Comparison of ENCODE assay signal across 8 cellular contexts in the genomic region with DNA sequence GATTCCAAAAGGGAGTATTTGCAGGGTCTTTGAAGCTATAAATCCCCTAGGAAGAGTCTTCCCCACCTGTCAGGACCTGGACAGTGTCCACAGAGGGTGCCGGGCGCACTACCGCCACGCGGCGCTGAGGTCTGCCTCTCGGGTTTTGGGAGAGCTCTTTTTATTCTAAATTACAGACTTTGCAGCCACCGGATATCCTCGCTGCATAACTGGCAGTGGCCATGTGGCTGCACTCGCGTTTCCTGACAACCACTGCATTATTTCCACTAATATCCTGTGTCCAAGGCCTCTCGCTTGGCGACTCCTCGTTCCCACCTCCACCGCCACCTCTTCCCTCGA. TPM values are rescaled to one million over a fixed set of nuclear protein-coding genes. Genes with fewer than 3 reads are reported as not detected.
DNase-seq lines count a peak whose midpoint lies in the region; ATAC-seq and TF ChIP-seq lines count a peak whose summit lies in the region.

No MANE protein-coding gene starts in this region.

- peak; percentile 1 to 7 for ATAC-seq in activated T-cell treated with anti-CD3 and anti-CD28 coated beads, Interleukin-2, amount 50 U/mL, for 4 hours
- peak; percentile 11 for ATAC-seq in HG02973 (IDR thresholded peaks at IDR 0.05; ENCODE audit: unreplicated experiment)
- no peak for ATAC-seq in central memory CD8-positive, alpha-beta T cell (replicated peaks; ENCODE audit: extremely low read depth, poor library complexity, severe bottlenecking)

- peak overlapping the region; percentile 85 for H3K4me3 Mint-ChIP-seq in activated T-cell treated with anti-CD3 and anti-CD28 coated beads, Interleukin-2, amount 50 U/mL, for 4 hours
- peak overlapping the region; percentile 96 for H3K4me3 Mint-ChIP-seq in central memory CD8-positive, alpha-beta T cell

- peak overlapping the region; percentile 55 for H3K27ac Mint-ChIP-seq in central memory CD8-positive, alpha-beta T cell (ENCODE audit: low read depth)

- H3K36me3 Mint-ChIP-seq in activated T-cell treated with anti-CD3 and anti-CD28 coated beads, Interleukin-2, amount 50 U/mL, for 4 hours (ENCODE audit: insufficient read depth), result no peaks in the 10 kb centered on the region
- H3K36me3 Mint-ChIP-seq in central memory CD8-positive, alpha-beta T cell (ENCODE audit: insufficient read depth), result peaks cover 10% of the 10 kb centered on the region

- H3K4me1 Mint-ChIP-seq in activated T-cell treated with anti-CD3 and anti-CD28 coated beads, Interleukin-2, amount 50 U/mL, for 4 hours (ENCODE audit: low read depth), result peaks cover 39% of the 10 kb centered on the region
- H3K4me1 Mint-ChIP-seq in central memory CD8-positive, alpha-beta T cell, result peaks cover 39% of the 10 kb centered on the region

- H3K4me3 ChIP-seq in Peyer's patch (peak overlapping the region; percentile 66 to 90 (median 82)), kidney epithelial cell (ENCODE audit: low read depth, low read length) (peak overlapping the region; percentile 87)

- no peaks in the 10 kb centered on the region for H3K9me3 ChIP-seq in Peyer's patch

- H3K27ac ChIP-seq in Peyer's patch, result peak overlapping the region; percentile 74 to 98 (median 81)

- no peak for DNase-seq in activated T-cell treated with anti-CD3 and anti-CD28 coated beads, Interleukin-2, amount 50 U/mL, for 4 hours
- DNase-seq in activated T-cell treated with anti-CD3 and anti-CD28 coated beads for 4 hours, result no peak
- peak in 2 of 3 donors; percentile 74 to 82 for DNase-seq in Peyer's patch
- no peak for DNase-seq in central memory CD8-positive, alpha-beta T cell (ENCODE audit: low spot score in 2 of 2)
- no peak for DNase-seq in kidney epithelial cell (ENCODE audit: low read depth)
- DNase-seq in stimulated activated CD4-positive, alpha-beta T cell treated with anti-CD3 and anti-CD28 coated beads, Interleukin-4, amount 100 ng/mL, for 24 hours, result peak; percentile 37
- DNase-seq in NCI-H187 (lab: John Stamatoyannopoulos, UW), result no peak

- H3K4me1 ChIP-seq in Peyer's patch, result peaks cover 0 to 16% (median 7%) of the 10 kb centered on the region in 4 donors

- TF ChIP-seq CTCF in Peyer's patch (IDR thresholded peaks at IDR 0.05) (peak in 2 of 6 experiments; percentile 11 to 14), kidney epithelial cell (IDR thresholded peaks at IDR 0.05; ENCODE audit: insufficient read depth, low read length, poor library complexity, severe bottlenecking) (peak; percentile 28)

- no peaks in the 10 kb centered on the region for H3K27me3 Mint-ChIP-seq in activated T-cell treated with anti-CD3 and anti-CD28 coated beads, Interleukin-2, amount 50 U/mL, for 4 hours (ENCODE audit: low read depth)
- no peaks in the 10 kb centered on the region for H3K27me3 Mint-ChIP-seq in central memory CD8-positive, alpha-beta T cell

- H3K27me3 ChIP-seq in Peyer's patch, result no peaks in the 10 kb centered on the region
- H3K27me3 ChIP-seq in kidney epithelial cell (ENCODE audit: control insufficient read depth, insufficient read depth, low read length), result no peaks in the 10 kb centered on the region

- H3K36me3 ChIP-seq in Peyer's patch (no peaks in the 10 kb centered on the region), kidney epithelial cell (ENCODE audit: control insufficient read depth, insufficient read depth, low read length) (peaks cover 1% of the 10 kb centered on the region)

- H3K9me3 Mint-ChIP-seq in activated T-cell treated with anti-CD3 and anti-CD28 coated beads, Interleukin-2, amount 50 U/mL, for 4 hours, result no peaks in the 10 kb centered on the region
- H3K9me3 Mint-ChIP-seq in central memory CD8-positive, alpha-beta T cell, result no peaks in the 10 kb centered on the region

- no peak for TF ChIP-seq POLR2A in Peyer's patch (IDR thresholded peaks at IDR 0.05)

RNA-seq across cellular contexts. Expression of a gene that starts 0.6 kb away (rescaled TPM):
- 10 to 100 TPM; 37.7 to 44.0 (median 41.7) TPM for total RNA-seq in activated T-cell treated with anti-CD3 and anti-CD28 coated beads, Interleukin-2, amount 50 U/mL, for 4 hours
- 10 to 100 TPM in 1 of 4 donors, 1 to 10 TPM in 3; 5.2 to 54.5 (median 7.0) TPM for total RNA-seq in Peyer's patch
- 7.2 and 7.6 TPM in 2 replicates for total RNA-seq in kidney epithelial cell

Comparison
In these comparisons a context has a peak if more than half of its experiments do, and no peak if none do; other contexts are left out.
1. DNase-seq: peak in Peyer's patch (2 of 3) and stimulated activated CD4-positive, alpha-beta T cell treated with anti-CD3 and anti-CD28 coated beads, Interleukin-4, amount 100 ng/mL, for 24 hours (single experiment); none in activated T-cell treated with anti-CD3 and anti-CD28 coated beads, Interleukin-2, amount 50 U/mL, for 4 hours (single experiment), activated T-cell treated with anti-CD3 and anti-CD28 coated beads for 4 hours (single experiment), central memory CD8-positive, alpha-beta T cell (0 of 2), kidney epithelial cell (single experiment) and NCI-H187 (0 of 2).